In genomic region chr15:51375966-51376640, GRCh38 we compare ENCODE assay signal across 22 cellular contexts. TPM values are rescaled to one million over a fixed set of nuclear protein-coding genes. Genes with fewer than 3 reads are reported as not detected.
DNase-seq lines count a peak whose midpoint lies in the region; TF ChIP-seq lines count a peak whose summit lies in the region.
"Had no signal": no experiment of that assay in that cellular context is flagged by ENCODE, and none has a peak within 500 bp of the region (broad histone marks: within the 10 kb centered on the region; RNA-seq: fewer than 3 reads in every experiment).

No MANE protein-coding gene starts in this region.

- no TSS peak for BruUV-seq in mammary epithelial cell (replicated peaks; lab: Mats Ljungman, UMichigan)

- H3K4me3 ChIP-seq in mammary epithelial cell (replicated peaks in 1 of 3; ENCODE audit: insufficient read depth in 1 of 3, low read depth in 2 of 3, low read length in 3 of 3) (no peak overlapping the region), breast epithelium (no peak overlapping the region), fibroblast of the aortic adventitia (ENCODE audit: low read depth, low read length) (no peak overlapping the region)
- H3K4me3 ChIP-seq: A549, lung, spleen had no signal

- WGBS in mammary epithelial cell (ENCODE audit: low coverage, missing lambda C conversion rate) = 92% methylated on average over 3 of the region's 3 CpGs

- no peaks in the 10 kb centered on the region for H3K9me3 ChIP-seq in mammary epithelial cell (replicated peaks; ENCODE audit: insufficient read depth, low read length)
- H3K9me3 ChIP-seq in breast epithelium = no peaks in the 10 kb centered on the region
- H3K9me3 ChIP-seq: A549, spleen had no signal

- no peak overlapping the region for H3K4me2 ChIP-seq in mammary epithelial cell (ENCODE audit: insufficient read depth, low read depth, low read length)
- H3K4me2 ChIP-seq: A549 had no signal

- POLR2A ChIA-PET in activated CD4-positive, alpha-beta memory T cell treated with anti-CD3 and anti-CD28 coated beads, Interleukin-2, amount 10 ng/mL, durations not matched to agents 7 days and 5 days (lab: Charles Lee) = no interaction called here

- H3K36me3 ChIP-seq in mammary epithelial cell (ENCODE audit: insufficient read depth, low read length) (no peaks in the 10 kb centered on the region), breast epithelium (no peaks in the 10 kb centered on the region)
- H3K36me3 ChIP-seq: spleen had no signal

- TF ChIP-seq CTCF in mammary epithelial cell (conservative IDR thresholded peaks at IDR 0.05 in 1 of 2, IDR thresholded peaks at IDR 0.05 in 1 of 2; ENCODE audit: extremely low read depth in 1 of 2, insufficient read depth in 1 of 2, low read depth in 1 of 2, low read length in 2 of 2) (no peak), breast epithelium (IDR thresholded peaks at IDR 0.05) (no peak), fibroblast of the aortic adventitia (IDR thresholded peaks at IDR 0.05; ENCODE audit: insufficient read depth, low read length) (no peak)

- H3K79me2 ChIP-seq in mammary epithelial cell (ENCODE audit: insufficient read depth, low read length) = no peaks in the 10 kb centered on the region

- H3K4me1 Mint-ChIP-seq in activated CD4-positive, alpha-beta memory T cell treated with anti-CD3 and anti-CD28 coated beads, Interleukin-2, amount 10 ng/mL, durations not matched to agents 7 days and 5 days = no peaks in the 10 kb centered on the region
- no peaks in the 10 kb centered on the region for H3K4me1 Mint-ChIP-seq in activated naive CD4-positive, alpha-beta T cell treated with anti-CD3 and anti-CD28 coated beads, Interleukin-2, amount 10 ng/mL, durations not matched to agents 7 days and 5 days
- H3K4me1 Mint-ChIP-seq: activated CD4-positive, alpha-beta T cell treated with anti-CD3 and anti-CD28 coated beads for 36 hours; natural killer cell; stimulated activated memory B cell treated with anti-CD40 and anti-IgM and Interleukin-4, amounts not matched to agents 10 μg/mL and 1 μg/mL and 100 μg/mL, for 72 hours had no signal

- intact Hi-C loops in mammary epithelial cell (cut with micrococcal nuclease) = no loop called here
- intact Hi-C loops in breast epithelium (cut with DNase I; ENCODE audit: low total_unique reads) = loop anchor here (10.0 kb wide), 2 partner anchors 131 to 1211 kb away; no protein-coding TSS in a partner anchor

- H4K20me1 ChIP-seq in mammary epithelial cell (ENCODE audit: insufficient read depth, low read length) = no peaks in the 10 kb centered on the region

- H3K27me3 ChIP-seq in mammary epithelial cell (ENCODE audit: insufficient read depth, low read length) = no peaks in the 10 kb centered on the region
- H3K27me3 ChIP-seq in breast epithelium = no peaks in the 10 kb centered on the region
- H3K27me3 ChIP-seq: spleen had no signal

- H3K27ac ChIP-seq in mammary epithelial cell (ENCODE audit: insufficient read depth, low read depth, low read length) (no peak overlapping the region), breast epithelium (no peak overlapping the region)
- H3K27ac ChIP-seq: A549, HL-60, spleen had no signal

- no peak overlapping the region for H3K9ac ChIP-seq in mammary epithelial cell (ENCODE audit: insufficient read depth, low read length)

- peaks cover 7% of the 10 kb centered on the region for H3K4me1 ChIP-seq in mammary epithelial cell (ENCODE audit: insufficient read depth, low read length)
- no peaks in the 10 kb centered on the region for H3K4me1 ChIP-seq in breast epithelium
- H3K4me1 ChIP-seq: A549 had no signal

- in situ Hi-C loops in mammary epithelial cell (cut with MboI; ENCODE audit: low sequenced_read_pairs in 2 of 2) = no loop called here

- no peaks in the 10 kb centered on the region for H3K27me3 Mint-ChIP-seq in activated CD4-positive, alpha-beta memory T cell treated with anti-CD3 and anti-CD28 coated beads, Interleukin-2, amount 10 ng/mL, durations not matched to agents 7 days and 5 days
- H3K27me3 Mint-ChIP-seq in activated naive CD4-positive, alpha-beta T cell treated with anti-CD3 and anti-CD28 coated beads, Interleukin-2, amount 10 ng/mL, durations not matched to agents 7 days and 5 days = peaks cover 5% of the 10 kb centered on the region
- H3K27me3 Mint-ChIP-seq: activated CD4-positive, alpha-beta T cell treated with anti-CD3 and anti-CD28 coated beads for 36 hours; stimulated activated memory B cell treated with anti-CD40 and anti-IgM and Interleukin-4, amounts not matched to agents 10 μg/mL and 1 μg/mL and 100 μg/mL, for 72 hours had no signal

- dilution Hi-C loops in mammary epithelial cell (cut with HindIII; ENCODE audit: low sequenced_read_pairs) = no loop called here

- no peak for TF ChIP-seq POLR2A in breast epithelium (IDR thresholded peaks at IDR 0.05)

- CTCF ChIA-PET in mammary epithelial cell (lab: Charles Lee; ENCODE audit: low non-redundant PET) = interaction anchor here (0.6 kb wide), 2 partner anchors 108 to 184 kb away, joined by 7 to 9 read pairs; no protein-coding TSS in a partner anchor
- CTCF ChIA-PET in activated CD4-positive, alpha-beta memory T cell treated with anti-CD3 and anti-CD28 coated beads, Interleukin-2, amount 10 ng/mL, durations not matched to agents 7 days and 5 days (lab: Charles Lee) = interaction anchor here (3.3 kb wide), 1 partner anchor 214 kb away, joined by 7 read pairs; no protein-coding TSS in a partner anchor
- CTCF ChIA-PET in activated naive CD4-positive, alpha-beta T cell treated with anti-CD3 and anti-CD28 coated beads, Interleukin-2, amount 10 ng/mL, durations not matched to agents 7 days and 5 days (lab: Charles Lee) = interaction anchor here (1.5 to 1.6 kb wide), 3 partner anchors 26 to 213 kb away, joined by 3 to 4 read pairs (median 4); no protein-coding TSS in a partner anchor

- no peaks in the 10 kb centered on the region for H3K9me3 Mint-ChIP-seq in activated CD4-positive, alpha-beta memory T cell treated with anti-CD3 and anti-CD28 coated beads, Interleukin-2, amount 10 ng/mL, durations not matched to agents 7 days and 5 days
- no peaks in the 10 kb centered on the region for H3K9me3 Mint-ChIP-seq in activated naive CD4-positive, alpha-beta T cell treated with anti-CD3 and anti-CD28 coated beads, Interleukin-2, amount 10 ng/mL, durations not matched to agents 7 days and 5 days
- H3K9me3 Mint-ChIP-seq: brain; natural killer cell; stimulated activated memory B cell treated with anti-CD40 and anti-IgM and Interleukin-4, amounts not matched to agents 10 μg/mL and 1 μg/mL and 100 μg/mL, for 72 hours had no signal

- no peak overlapping the region for H2AFZ ChIP-seq in mammary epithelial cell (ENCODE audit: low read depth, low read length)

- no peaks in the 10 kb centered on the region for H3K36me3 Mint-ChIP-seq in activated CD4-positive, alpha-beta memory T cell treated with anti-CD3 and anti-CD28 coated beads, Interleukin-2, amount 10 ng/mL, durations not matched to agents 7 days and 5 days (ENCODE audit: low read depth)
- H3K36me3 Mint-ChIP-seq in activated naive CD4-positive, alpha-beta T cell treated with anti-CD3 and anti-CD28 coated beads, Interleukin-2, amount 10 ng/mL, durations not matched to agents 7 days and 5 days = no peaks in the 10 kb centered on the region
- H3K36me3 Mint-ChIP-seq: brain; natural killer cell; stimulated activated memory B cell treated with anti-CD40 and anti-IgM and Interleukin-4, amounts not matched to agents 10 μg/mL and 1 μg/mL and 100 μg/mL, for 72 hours had no signal

- no peak overlapping the region for H3K4me3 Mint-ChIP-seq in activated CD4-positive, alpha-beta memory T cell treated with anti-CD3 and anti-CD28 coated beads, Interleukin-2, amount 10 ng/mL, durations not matched to agents 7 days and 5 days
- no peak overlapping the region for H3K4me3 Mint-ChIP-seq in activated naive CD4-positive, alpha-beta T cell treated with anti-CD3 and anti-CD28 coated beads, Interleukin-2, amount 10 ng/mL, durations not matched to agents 7 days and 5 days
- H3K4me3 Mint-ChIP-seq: activated CD4-positive, alpha-beta T cell treated with anti-CD3 and anti-CD28 coated beads for 36 hours; brain; natural killer cell; stimulated activated memory B cell treated with anti-CD40 and anti-IgM and Interleukin-4, amounts not matched to agents 10 μg/mL and 1 μg/mL and 100 μg/mL, for 72 hours had no signal

- H3K27ac Mint-ChIP-seq in activated CD4-positive, alpha-beta memory T cell treated with anti-CD3 and anti-CD28 coated beads, Interleukin-2, amount 10 ng/mL, durations not matched to agents 7 days and 5 days = no peak overlapping the region
- no peak overlapping the region for H3K27ac Mint-ChIP-seq in activated naive CD4-positive, alpha-beta T cell treated with anti-CD3 and anti-CD28 coated beads, Interleukin-2, amount 10 ng/mL, durations not matched to agents 7 days and 5 days
- H3K27ac Mint-ChIP-seq: activated CD4-positive, alpha-beta T cell treated with anti-CD3 and anti-CD28 coated beads for 36 hours; brain; natural killer cell; stimulated activated memory B cell treated with anti-CD40 and anti-IgM and Interleukin-4, amounts not matched to agents 10 μg/mL and 1 μg/mL and 100 μg/mL, for 72 hours had no signal

- DNase-seq in mammary epithelial cell = peak; percentile 66
- no peak for DNase-seq in breast epithelium (ENCODE audit: low spot score in 2 of 2)
- DNase-seq in amniotic epithelial cell (ENCODE audit: low read depth) = peak; percentile 67
- DNase-seq in fibroblast of the aortic adventitia (ENCODE audit: low read depth) = peak; percentile 45
- DNase-seq in activated CD4-positive, alpha-beta memory T cell treated with anti-CD3 and anti-CD28 coated beads, Interleukin-2, amount 10 ng/mL, durations not matched to agents 7 days and 5 days = no peak
- no peak for DNase-seq in activated naive CD4-positive, alpha-beta T cell treated with anti-CD3 and anti-CD28 coated beads, Interleukin-2, amount 10 ng/mL, durations not matched to agents 7 days and 5 days
- no peak for DNase-seq in SIG-M5 (lab: John Stamatoyannopoulos, UW)
- DNase-seq in stimulated activated naive CD4-positive, alpha-beta T cell treated with Interleukin-2 at 50 U/mL for 16 hours (lab: John Stamatoyannopoulos, UW) = no peak
- DNase-seq: activated CD4-positive, alpha-beta T cell treated with anti-CD3 and anti-CD28 coated beads for 36 hours; activated gamma-delta T cell treated with Interleukin-2 at 50 U/mL for 16 hours; DMS79; KBM-7; natural killer cell; NCI-H2171 treated with DMSO at 0.1 percent for 48 hours; spleen; T1000 had no signal

RNA-seq across cellular contexts. Expression of gene GLDN, which starts 34.6 kb away (rescaled TPM):
- total RNA-seq in mammary epithelial cell = under 1 TPM in 1 of 2 donors, not detected in 1; 0.33 TPM
- polyA plus RNA-seq in mammary epithelial cell = not detected
- polyA minus RNA-seq in mammary epithelial cell = not detected
- total RNA-seq in breast epithelium = 10 to 100 TPM in 2 of 3 donors, 1 to 10 TPM in 1; 7.3 to 67.2 (median 10.8) TPM
- 0.49 and 13.3 TPM in 2 replicates for total RNA-seq in fibroblast of the aortic adventitia (ENCODE audit: low replicate concordance)
- total RNA-seq in activated CD4-positive, alpha-beta memory T cell treated with anti-CD3 and anti-CD28 coated beads, Interleukin-2, amount 10 ng/mL, durations not matched to agents 7 days and 5 days = not detected
- total RNA-seq: activated CD4-positive, alpha-beta T cell treated with anti-CD3 and anti-CD28 coated beads for 36 hours; natural killer cell; SK-MEL-5 had no signal

RNA-seq across cellular contexts. Expression of gene CYP19A1, which starts 37.7 kb away (rescaled TPM):
- total RNA-seq in mammary epithelial cell = under 1 TPM in 1 of 2 donors, not detected in 1; 0.17 TPM
- polyA plus RNA-seq in mammary epithelial cell = 0.09 TPM
- polyA minus RNA-seq in mammary epithelial cell = not detected
- total RNA-seq in breast epithelium = 10 to 100 TPM in 1 of 3 donors, 1 to 10 TPM in 2; 1.0 to 24.9 (median 6.9) TPM
- total RNA-seq in fibroblast of the aortic adventitia (ENCODE audit: low replicate concordance) = 0.98 and 3.1 TPM in 2 replicates
- not detected for total RNA-seq in activated CD4-positive, alpha-beta memory T cell treated with anti-CD3 and anti-CD28 coated beads, Interleukin-2, amount 10 ng/mL, durations not matched to agents 7 days and 5 days
- total RNA-seq: activated CD4-positive, alpha-beta T cell treated with anti-CD3 and anti-CD28 coated beads for 36 hours; natural killer cell had no signal

Comparison
In these comparisons a context has a peak if more than half of its experiments do, and no peak if none do; other contexts are left out.
1. DNase-seq: peak in mammary epithelial cell (single experiment), amniotic epithelial cell (single experiment) and fibroblast of the aortic adventitia (single experiment); none in breast epithelium (0 of 2), activated CD4-positive, alpha-beta memory T cell treated with anti-CD3 and anti-CD28 coated beads, Interleukin-2, amount 10 ng/mL, durations not matched to agents 7 days and 5 days (single experiment), activated naive CD4-positive, alpha-beta T cell treated with anti-CD3 and anti-CD28 coated beads, Interleukin-2, amount 10 ng/mL, durations not matched to agents 7 days and 5 days (single experiment), SIG-M5 (single experiment) and stimulated activated naive CD4-positive, alpha-beta T cell treated with Interleukin-2 at 50 U/mL for 16 hours (single experiment).